In genomic region chr13:21583496-21583895, GRCh38 we compare ENCODE assay signal across 17 cellular contexts. TPM values are rescaled to one million over a fixed set of nuclear protein-coding genes. Genes with fewer than 3 reads are reported as not detected.
DNase-seq lines count a peak whose midpoint lies in the region; ATAC-seq, FAIRE-seq and TF ChIP-seq lines count a peak whose summit lies in the region.
"Had no signal": no experiment of that assay in that cellular context is flagged by ENCODE, and none has a peak within 500 bp of the region (broad histone marks: within the 10 kb centered on the region; RNA-seq: fewer than 3 reads in every experiment).

No MANE protein-coding gene starts in this region.

- peaks cover 25% of the 10 kb centered on the region for H3K36me3 Mint-ChIP-seq in WTC11

- TF ChIP-seq CTCF in WTC11 (IDR thresholded peaks at IDR 0.05), result no peak
- no peak for TF ChIP-seq CTCF in osteoblast (IDR thresholded peaks at IDR 0.05; ENCODE audit: extremely low read depth, low read depth, low read length)
- TF ChIP-seq CTCF in hepatocyte (IDR thresholded peaks at IDR 0.05; ENCODE audit: poor library complexity), result no peak

- peak overlapping the region; percentile 34 for H3K4me2 ChIP-seq in osteoblast (ENCODE audit: insufficient read depth, low read length)
- no peak overlapping the region for H3K4me2 ChIP-seq in hepatocyte

- peak; percentile 25 for DNase-seq in GM03348 (ENCODE audit: low spot score)
- peak; percentile 20 for DNase-seq in WTC11 (ENCODE audit: low spot score)
- peak; percentile 16 for DNase-seq in foreskin melanocyte
- no peak for DNase-seq in osteoblast (ENCODE audit: insufficient read length, low spot score, missing footprints)
- DNase-seq in GM12891 (ENCODE audit: insufficient read length, low spot score), result no peak
- no peak for DNase-seq in hepatocyte (ENCODE audit: low spot score)
- DNase-seq in substantia nigra (lab: John Stamatoyannopoulos, UW), result no peak
- DNase-seq: activated naive CD4-positive, alpha-beta T cell treated with anti-CD3 and anti-CD28 coated beads, Interleukin-2, amount 10 ng/mL, durations not matched to agents 7 days and 5 days; C1 segment of cervical spinal cord; naive B cell; WERI-Rb-1 had no signal

- peaks cover 25% of the 10 kb centered on the region for H3K9me3 Mint-ChIP-seq in WTC11

- peak; percentile 99 for ATAC-seq in WTC11
- ATAC-seq in GM21723 (IDR thresholded peaks at IDR 0.05; ENCODE audit: unreplicated experiment), result no peak
- ATAC-seq: sciatic nerve had no signal

- H4K20me1 ChIP-seq in osteoblast (ENCODE audit: insufficient read depth, low read length), result peaks cover 21% of the 10 kb centered on the region
- H4K20me1 ChIP-seq in hepatocyte (ENCODE audit: insufficient read depth, poor library complexity, severe bottlenecking), result peaks cover 5% of the 10 kb centered on the region

- no peak for TF ChIP-seq POLR2A in GM12891 (IDR thresholded peaks at IDR 0.05; ENCODE audit: low read depth, low read length)

- CTCF ChIA-PET in WTC11 (lab: Charles Lee), result interaction anchor here (1.6 kb wide), 1 partner anchor 26 kb away, joined by 4 read pairs; no protein-coding TSS in a partner anchor

- H3K9me2 ChIP-seq in hepatocyte (replicated peaks; ENCODE audit: insufficient read depth), result no peaks in the 10 kb centered on the region

- H2AFZ ChIP-seq in osteoblast (ENCODE audit: low read length) (no peak overlapping the region), hepatocyte (no peak overlapping the region)

- no peak overlapping the region for H3K4me3 Mint-ChIP-seq in WTC11
- H3K4me3 Mint-ChIP-seq: activated naive CD4-positive, alpha-beta T cell treated with anti-CD3 and anti-CD28 coated beads, Interleukin-2, amount 10 ng/mL, durations not matched to agents 7 days and 5 days; naive B cell; stimulated activated naive CD8-positive, alpha-beta T cell treated with anti-CD3 and anti-CD28 coated beads, Interleukin-15, Interleukin-2, amounts not matched to agents 100 ng/mL and 50 ng/mL, for 24 hours had no signal

- H3K9me3 ChIP-seq in osteoblast (ENCODE audit: low read depth, low read length), result peaks cover 1% of the 10 kb centered on the region
- H3K9me3 ChIP-seq in hepatocyte (ENCODE audit: low read depth), result no peaks in the 10 kb centered on the region
- H3K9me3 ChIP-seq: HAP-1 had no signal

- H3K36me3 ChIP-seq in osteoblast (ENCODE audit: insufficient read depth, low read length) (no peaks in the 10 kb centered on the region), hepatocyte (replicated peaks; ENCODE audit: insufficient read depth, low read depth) (no peaks in the 10 kb centered on the region)
- H3K36me3 ChIP-seq: HAP-1, WERI-Rb-1 had no signal

- peak overlapping the region; percentile 32 for H3K27ac Mint-ChIP-seq in WTC11
- H3K27ac Mint-ChIP-seq: activated naive CD4-positive, alpha-beta T cell treated with anti-CD3 and anti-CD28 coated beads, Interleukin-2, amount 10 ng/mL, durations not matched to agents 7 days and 5 days; stimulated activated naive CD8-positive, alpha-beta T cell treated with anti-CD3 and anti-CD28 coated beads, Interleukin-15, Interleukin-2, amounts not matched to agents 100 ng/mL and 50 ng/mL, for 24 hours had no signal

- peaks cover 23% of the 10 kb centered on the region for H3K4me1 Mint-ChIP-seq in WTC11

- POLR2A ChIA-PET in WTC11 (lab: Charles Lee), result no interaction called here

- peaks cover 16% of the 10 kb centered on the region for H3K4me1 ChIP-seq in osteoblast (ENCODE audit: insufficient read depth, low read length)
- no peaks in the 10 kb centered on the region for H3K4me1 ChIP-seq in hepatocyte (ENCODE audit: insufficient read depth)
- H3K4me1 ChIP-seq: HAP-1 had no signal

- H3K27ac ChIP-seq in osteoblast (ENCODE audit: low read depth, low read length) (no peak overlapping the region), hepatocyte (no peak overlapping the region), substantia nigra (ENCODE audit: low read depth, low read length, poor library complexity, severe bottlenecking) (no peak overlapping the region)
- H3K27ac ChIP-seq: epithelial cell of prostate, WERI-Rb-1 had no signal

- H3K79me2 ChIP-seq in osteoblast (ENCODE audit: insufficient read depth, low read length) (peaks cover 23% of the 10 kb centered on the region), hepatocyte (peaks cover 87% of the 10 kb centered on the region)

- no peaks in the 10 kb centered on the region for H3K27me3 Mint-ChIP-seq in WTC11 (ENCODE audit: low read depth)
- H3K27me3 Mint-ChIP-seq: activated naive CD4-positive, alpha-beta T cell treated with anti-CD3 and anti-CD28 coated beads, Interleukin-2, amount 10 ng/mL, durations not matched to agents 7 days and 5 days; naive B cell; stimulated activated naive CD8-positive, alpha-beta T cell treated with anti-CD3 and anti-CD28 coated beads, Interleukin-15, Interleukin-2, amounts not matched to agents 100 ng/mL and 50 ng/mL, for 24 hours had no signal

- WGBS in hepatocyte (ENCODE audit: low lambda C conversion rate, missing lambda C conversion rate), result 30% methylated on average over 2 of the region's 2 CpGs

- FAIRE-seq in GM12891 (lab: Jason Lieb, UNC), result no peak
- FAIRE-seq: G401.6 had no signal

- H3K4me3 ChIP-seq in osteoblast (ENCODE audit: insufficient read depth, low read length) (no peak overlapping the region), hepatocyte (no peak overlapping the region)
- H3K4me3 ChIP-seq: HAP-1 had no signal

- H3K27me3 ChIP-seq in osteoblast (ENCODE audit: insufficient read depth, low read length) (no peaks in the 10 kb centered on the region), hepatocyte (no peaks in the 10 kb centered on the region)

TF ChIP-seq in WTC11, 78 proteins besides CTCF, POLR2A, EP300 and RAD21:
- TF ChIP-seq TEAD1 (CRISPR knock-in tag; IDR thresholded peaks at IDR 0.05), result peak; percentile 94; the same call in 1 of the 2 replicates
- TF ChIP-seq FOXK1 (CRISPR knock-in tag; IDR thresholded peaks at IDR 0.05), result no peak
- no peak for TF ChIP-seq RORB (CRISPR knock-in tag; IDR thresholded peaks at IDR 0.05)
- TF ChIP-seq TEAD4 (CRISPR knock-in tag; IDR thresholded peaks at IDR 0.05), result peak; percentile 86
- no peak for TF ChIP-seq ATF3 (CRISPR knock-in tag; conservative IDR thresholded peaks at IDR 0.05)

TF ChIP-seq in GM12891, 5 proteins besides CTCF, POLR2A, EP300 and RAD21:
- no peak for TF ChIP-seq SPI1 (IDR thresholded peaks at IDR 0.05; ENCODE audit: low read depth, low read length)
- TF ChIP-seq POLR2AphosphoS5 (IDR thresholded peaks at IDR 0.05; ENCODE audit: low read depth, low read length), result no peak
- no peak for TF ChIP-seq TAF1 (IDR thresholded peaks at IDR 0.05; ENCODE audit: low read depth, low read length)
- TF ChIP-seq POU2F2 (IDR thresholded peaks at IDR 0.05; ENCODE audit: low read depth, low read length), result no peak
- no peak for TF ChIP-seq PAX5 (IDR thresholded peaks at IDR 0.05; ENCODE audit: insufficient read depth, low read length, severe bottlenecking)

RNA-seq across cellular contexts. Expression of gene MICU2, which starts 20.5 kb away (rescaled TPM):
- total RNA-seq in WTC11 (2021) (33.8 to 35.0 TPM (median 34.4 TPM) in 3 replicates), osteoblast (41.0 and 46.0 TPM in 2 replicates), hepatocyte (78.8 and 95.7 TPM in 2 replicates)
- 21.0 TPM for polyA plus RNA-seq in GM12891 (2012; ENCODE audit: low read depth, missing spikeins)
- 48.1 and 49.0 TPM in 2 replicates for polyA plus RNA-seq in hepatocyte

Comparison
In these comparisons a context has a peak if more than half of its experiments do, and no peak if none do; other contexts are left out.
1. DNase-seq: peak in GM03348 (single experiment), WTC11 (single experiment) and foreskin melanocyte (single experiment); none in osteoblast (single experiment), GM12891 (single experiment), hepatocyte (single experiment) and substantia nigra (0 of 49).